ENCODE assay signal across 1 cellular context in the genomic region with DNA sequence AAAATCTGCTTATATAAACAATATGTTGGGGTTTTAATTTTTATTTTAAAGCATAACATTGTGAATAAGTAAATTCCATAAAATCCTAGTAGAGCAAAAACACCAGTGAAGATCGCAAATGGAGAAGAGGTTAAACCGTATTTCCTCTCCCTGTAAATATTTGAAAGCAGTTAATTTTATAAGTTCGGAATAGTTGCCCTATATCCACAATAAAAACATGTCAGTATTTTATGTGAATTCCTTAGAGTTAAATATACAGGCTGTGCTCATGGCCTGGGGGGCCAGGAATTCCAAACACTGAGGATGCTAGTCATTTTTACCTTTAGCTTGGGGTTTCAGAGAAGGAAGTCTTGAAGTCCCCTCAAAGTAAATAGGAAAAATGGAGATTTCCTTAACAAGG.
TF ChIP-seq lines count a peak whose summit lies in the region.

No MANE protein-coding gene starts in this region.

TF ChIP-seq in WTC11, 78 proteins besides CTCF, POLR2A, EP300 and RAD21 (continued from another document):
- TF ChIP-seq, protein P1, sequence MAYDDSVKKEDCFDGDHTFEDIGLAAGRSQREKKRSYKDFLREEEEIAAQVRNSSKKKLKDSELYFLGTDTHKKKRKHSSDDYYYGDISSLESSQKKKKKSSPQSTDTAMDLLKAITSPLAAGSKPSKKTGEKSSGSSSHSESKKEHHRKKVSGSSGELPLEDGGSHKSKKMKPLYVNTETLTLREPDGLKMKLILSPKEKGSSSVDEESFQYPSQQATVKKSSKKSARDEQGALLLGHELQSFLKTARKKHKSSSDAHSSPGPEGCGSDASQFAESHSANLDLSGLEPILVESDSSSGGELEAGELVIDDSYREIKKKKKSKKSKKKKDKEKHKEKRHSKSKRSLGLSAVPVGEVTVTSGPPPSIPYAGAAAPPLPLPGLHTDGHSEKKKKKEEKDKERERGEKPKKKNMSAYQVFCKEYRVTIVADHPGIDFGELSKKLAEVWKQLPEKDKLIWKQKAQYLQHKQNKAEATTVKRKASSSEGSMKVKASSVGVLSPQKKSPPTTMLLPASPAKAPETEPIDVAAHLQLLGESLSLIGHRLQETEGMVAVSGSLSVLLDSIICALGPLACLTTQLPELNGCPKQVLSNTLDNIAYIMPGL (CRISPR knock-in tag; IDR thresholded peaks at IDR 0.05), result no peak
- TF ChIP-seq NFATC4 (CRISPR knock-in tag; IDR thresholded peaks at IDR 0.05), result no peak
- TF ChIP-seq, protein P2, sequence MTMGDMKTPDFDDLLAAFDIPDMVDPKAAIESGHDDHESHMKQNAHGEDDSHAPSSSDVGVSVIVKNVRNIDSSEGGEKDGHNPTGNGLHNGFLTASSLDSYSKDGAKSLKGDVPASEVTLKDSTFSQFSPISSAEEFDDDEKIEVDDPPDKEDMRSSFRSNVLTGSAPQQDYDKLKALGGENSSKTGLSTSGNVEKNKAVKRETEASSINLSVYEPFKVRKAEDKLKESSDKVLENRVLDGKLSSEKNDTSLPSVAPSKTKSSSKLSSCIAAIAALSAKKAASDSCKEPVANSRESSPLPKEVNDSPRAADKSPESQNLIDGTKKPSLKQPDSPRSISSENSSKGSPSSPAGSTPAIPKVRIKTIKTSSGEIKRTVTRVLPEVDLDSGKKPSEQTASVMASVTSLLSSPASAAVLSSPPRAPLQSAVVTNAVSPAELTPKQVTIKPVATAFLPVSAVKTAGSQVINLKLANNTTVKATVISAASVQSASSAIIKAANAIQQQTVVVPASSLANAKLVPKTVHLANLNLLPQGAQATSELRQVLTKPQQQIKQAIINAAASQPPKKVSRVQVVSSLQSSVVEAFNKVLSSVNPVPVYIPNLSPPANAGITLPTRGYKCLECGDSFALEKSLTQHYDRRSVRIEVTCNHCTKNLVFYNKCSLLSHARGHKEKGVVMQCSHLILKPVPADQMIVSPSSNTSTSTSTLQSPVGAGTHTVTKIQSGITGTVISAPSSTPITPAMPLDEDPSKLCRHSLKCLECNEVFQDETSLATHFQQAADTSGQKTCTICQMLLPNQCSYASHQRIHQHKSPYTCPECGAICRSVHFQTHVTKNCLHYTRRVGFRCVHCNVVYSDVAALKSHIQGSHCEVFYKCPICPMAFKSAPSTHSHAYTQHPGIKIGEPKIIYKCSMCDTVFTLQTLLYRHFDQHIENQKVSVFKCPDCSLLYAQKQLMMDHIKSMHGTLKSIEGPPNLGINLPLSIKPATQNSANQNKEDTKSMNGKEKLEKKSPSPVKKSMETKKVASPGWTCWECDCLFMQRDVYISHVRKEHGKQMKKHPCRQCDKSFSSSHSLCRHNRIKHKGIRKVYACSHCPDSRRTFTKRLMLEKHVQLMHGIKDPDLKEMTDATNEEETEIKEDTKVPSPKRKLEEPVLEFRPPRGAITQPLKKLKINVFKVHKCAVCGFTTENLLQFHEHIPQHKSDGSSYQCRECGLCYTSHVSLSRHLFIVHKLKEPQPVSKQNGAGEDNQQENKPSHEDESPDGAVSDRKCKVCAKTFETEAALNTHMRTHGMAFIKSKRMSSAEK (CRISPR knock-in tag; IDR thresholded peaks at IDR 0.05; ENCODE audit: borderline replicate concordance), result no peak
- TF ChIP-seq, protein P3, sequence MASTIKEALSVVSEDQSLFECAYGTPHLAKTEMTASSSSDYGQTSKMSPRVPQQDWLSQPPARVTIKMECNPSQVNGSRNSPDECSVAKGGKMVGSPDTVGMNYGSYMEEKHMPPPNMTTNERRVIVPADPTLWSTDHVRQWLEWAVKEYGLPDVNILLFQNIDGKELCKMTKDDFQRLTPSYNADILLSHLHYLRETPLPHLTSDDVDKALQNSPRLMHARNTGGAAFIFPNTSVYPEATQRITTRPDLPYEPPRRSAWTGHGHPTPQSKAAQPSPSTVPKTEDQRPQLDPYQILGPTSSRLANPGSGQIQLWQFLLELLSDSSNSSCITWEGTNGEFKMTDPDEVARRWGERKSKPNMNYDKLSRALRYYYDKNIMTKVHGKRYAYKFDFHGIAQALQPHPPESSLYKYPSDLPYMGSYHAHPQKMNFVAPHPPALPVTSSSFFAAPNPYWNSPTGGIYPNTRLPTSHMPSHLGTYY (CRISPR knock-in tag; IDR thresholded peaks at IDR 0.05), result no peak
